In genomic region chr1:163436133-163436532, GRCh38 we compare ENCODE assay signal across 12 cellular contexts.
"Had no signal": no experiment of that assay in that cellular context is flagged by ENCODE, and none has a peak within 500 bp of the region (broad histone marks: within the 10 kb centered on the region; RNA-seq: fewer than 3 reads in every experiment).

No MANE protein-coding gene starts in this region.

- FAIRE-seq: islet of Langerhans had no signal

- DNase-seq: activated CD4-positive, alpha-beta memory T cell treated with anti-CD3 and anti-CD28 coated beads for 36 hours; activated effector memory CD4-positive, alpha-beta T cell treated with Interleukin-2 at 50 U/mL for 16 hours; activated naive CD4-positive, alpha-beta T cell treated with anti-CD3 and anti-CD28 coated beads, Interleukin-2, amount 50 U/mL, for 16 hours; activated T-cell treated with anti-CD3 and anti-CD28 coated beads, Interleukin-2, amount 50 U/mL, for 24 hours; adrenal gland; effector memory CD8-positive, alpha-beta T cell; gastrocnemius medialis; heart right ventricle; mammary epithelial cell; naive thymus-derived CD8-positive, alpha-beta T cell; T-helper 1 cell had no signal
